Comparison of ENCODE assay signal across 17 cellular contexts in the genomic region with DNA sequence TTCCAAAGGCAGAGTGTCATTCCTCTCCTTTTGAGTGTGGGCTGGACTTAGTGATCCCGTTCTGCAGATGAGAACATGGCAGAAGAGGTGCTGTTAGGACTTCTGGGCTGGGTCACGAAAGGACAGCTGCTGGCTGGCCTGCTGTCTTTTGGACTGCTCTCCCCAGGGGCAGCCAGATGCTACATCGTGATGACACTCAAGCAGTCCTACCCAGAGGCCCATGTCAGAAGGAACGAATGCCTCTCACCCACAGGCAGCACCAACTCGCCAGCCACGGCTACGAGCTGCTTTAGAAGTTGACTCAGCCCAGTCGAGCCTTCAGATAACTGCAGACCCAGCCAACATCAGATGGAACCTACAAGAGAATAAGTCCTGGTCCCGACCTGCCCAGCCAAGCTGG.
DNase-seq lines count a peak whose midpoint lies in the region; ATAC-seq and TF ChIP-seq lines count a peak whose summit lies in the region.
"Had no signal": no experiment of that assay in that cellular context is flagged by ENCODE, and none has a peak within 500 bp of the region (broad histone marks: within the 10 kb centered on the region; RNA-seq: fewer than 3 reads in every experiment).

No MANE protein-coding gene starts in this region.

- H3K79me2 ChIP-seq in neural progenitor cell (ENCODE audit: low read depth), result no peaks in the 10 kb centered on the region

- H3K4me1 ChIP-seq in endodermal cell (ENCODE audit: control insufficient read depth, insufficient read depth, low read length) (no peaks in the 10 kb centered on the region), neural progenitor cell (no peaks in the 10 kb centered on the region)

- H3K9me3 Mint-ChIP-seq in endodermal cell, result no peaks in the 10 kb centered on the region
- H3K9me3 Mint-ChIP-seq in neural progenitor cell, result no peaks in the 10 kb centered on the region
- H3K9me3 Mint-ChIP-seq: CD8-positive, alpha-beta T cell; H9 had no signal

- H3K36me3 ChIP-seq in endodermal cell (ENCODE audit: control insufficient read depth, insufficient read depth, low read length) (no peaks in the 10 kb centered on the region), neural progenitor cell (no peaks in the 10 kb centered on the region)
- H3K36me3 ChIP-seq: BLaER1 had no signal

- H3K27ac Mint-ChIP-seq in endodermal cell (no peak overlapping the region), neural progenitor cell (peak overlapping the region; percentile 64)
- H3K27ac Mint-ChIP-seq: B cell; CD8-positive, alpha-beta T cell had no signal

- peak; percentile 14 for DNase-seq in DMS 273 (lab: John Stamatoyannopoulos, UW; ENCODE audit: unreplicated experiment)
- no peak for DNase-seq in DMS 273 treated with DMSO at 0.1 percent for 48 hours (lab: John Stamatoyannopoulos, UW)
- peak; percentile 29 for DNase-seq in endodermal cell
- DNase-seq in neural progenitor cell (ENCODE audit: low spot score), result no peak
- no peak for DNase-seq in NOMO-1 (lab: John Stamatoyannopoulos, UW; ENCODE audit: unreplicated experiment in 2 of 2)
- DNase-seq: Caco-2; CD4-positive, CD25-positive, alpha-beta regulatory T cell; CD8-positive, alpha-beta T cell; DMS79 treated with DMSO at 0.1 percent for 48 hours; GF-D8; GM23248 had no signal

- H3K4me3 ChIP-seq in endodermal cell (ENCODE audit: low read length) (no peak overlapping the region), neural progenitor cell (no peak overlapping the region)
- H3K4me3 ChIP-seq: BLaER1, GM23248 had no signal

- no peaks in the 10 kb centered on the region for H4K20me1 ChIP-seq in neural progenitor cell (ENCODE audit: low read depth)
- H4K20me1 ChIP-seq: BLaER1 had no signal

- no peaks in the 10 kb centered on the region for H3K9me3 ChIP-seq in endodermal cell (ENCODE audit: control insufficient read depth, low read length)
- no peaks in the 10 kb centered on the region for H3K9me3 ChIP-seq in neural progenitor cell (ENCODE audit: low read depth)
- H3K9me3 ChIP-seq: BLaER1, Caco-2 had no signal

- TF ChIP-seq CTCF in endodermal cell (conservative IDR thresholded peaks at IDR 0.05) (no peak), neural progenitor cell (IDR thresholded peaks at IDR 0.05) (no peak)

- 92 to 96% methylated on average over 8 to 9 of the region's 9 CpGs for WGBS in endodermal cell (ENCODE audit: insufficient coverage in 1 of 2, insufficient read length in 1 of 2), 2 experiments

- no peaks in the 10 kb centered on the region for H3F3A ChIP-seq in neural progenitor cell (ENCODE audit: low read depth)

- peaks cover 16% of the 10 kb centered on the region for H3K4me1 Mint-ChIP-seq in endodermal cell
- peaks cover 3% of the 10 kb centered on the region for H3K4me1 Mint-ChIP-seq in neural progenitor cell
- H3K4me1 Mint-ChIP-seq: B cell; CD4-positive, CD25-positive, alpha-beta regulatory T cell had no signal

- H3K9ac ChIP-seq in endodermal cell (ENCODE audit: extremely low read depth, low read length, poor library complexity, severe bottlenecking) (no peak overlapping the region), neural progenitor cell (no peak overlapping the region)
- H3K9ac ChIP-seq: BLaER1, GM23248 had no signal

- H2AFZ ChIP-seq in neural progenitor cell (replicated peaks), result no peak overlapping the region
- H2AFZ ChIP-seq: GM23248 had no signal

- no peak for ATAC-seq in GM21526 (IDR thresholded peaks at IDR 0.05; ENCODE audit: low FRiP score, unreplicated experiment)
- ATAC-seq: CD8-positive, alpha-beta T cell had no signal

- H3K27me3 Mint-ChIP-seq in endodermal cell (ENCODE audit: insufficient read depth) (peaks cover 35% of the 10 kb centered on the region), neural progenitor cell (ENCODE audit: insufficient read depth, low read depth) (peaks cover 2% of the 10 kb centered on the region)
- H3K27me3 Mint-ChIP-seq: B cell; CD4-positive, CD25-positive, alpha-beta regulatory T cell had no signal

- H3K27me3 ChIP-seq in endodermal cell (ENCODE audit: control insufficient read depth, insufficient read depth, low read length, poor library complexity, severe bottlenecking), result peaks cover 41% of the 10 kb centered on the region
- H3K27me3 ChIP-seq in neural progenitor cell, result no peaks in the 10 kb centered on the region
- H3K27me3 ChIP-seq: BLaER1 had no signal

- H3K27ac ChIP-seq in endodermal cell (ENCODE audit: low read depth, low read length) (no peak overlapping the region), neural progenitor cell (no peak overlapping the region)
- H3K27ac ChIP-seq: 22Rv1, BLaER1, C4-2B, GM23248 had no signal

- H3K4me3 Mint-ChIP-seq in endodermal cell (no peak overlapping the region), neural progenitor cell (no peak overlapping the region)
- H3K4me3 Mint-ChIP-seq: B cell; CD4-positive, CD25-positive, alpha-beta regulatory T cell; CD8-positive, alpha-beta T cell; H9 had no signal

- no peaks in the 10 kb centered on the region for H3K36me3 Mint-ChIP-seq in endodermal cell (ENCODE audit: low read depth)
- no peaks in the 10 kb centered on the region for H3K36me3 Mint-ChIP-seq in neural progenitor cell
- H3K36me3 Mint-ChIP-seq: CD4-positive, CD25-positive, alpha-beta regulatory T cell; CD8-positive, alpha-beta T cell had no signal

- no peak overlapping the region for H3K4me2 ChIP-seq in neural progenitor cell
- H3K4me2 ChIP-seq: BLaER1 had no signal

Comparison
In these comparisons a context has a peak if more than half of its experiments do, and no peak if none do; other contexts are left out.
1. DNase-seq: peak in DMS 273 (single experiment) and endodermal cell (single experiment); none in DMS 273 treated with DMSO at 0.1 percent for 48 hours (single experiment), neural progenitor cell (single experiment) and NOMO-1 (0 of 2).